Comparison of ENCODE assay signal across 19 cellular contexts in genomic region chr12:109893250-109893995, GRCh38. TPM values are rescaled to one million over a fixed set of nuclear protein-coding genes. Genes with fewer than 3 reads are reported as not detected.
DNase-seq lines count a peak whose midpoint lies in the region; ATAC-seq lines count a peak whose summit lies in the region.
"Had no signal": no experiment of that assay in that cellular context is flagged by ENCODE, and none has a peak within 500 bp of the region (broad histone marks: within the 10 kb centered on the region; RNA-seq: fewer than 3 reads in every experiment).

No MANE protein-coding gene starts in this region.

- peak overlapping the region in 6 of 7 donors; percentile 13 to 70 (median 46) for H3K4me3 Mint-ChIP-seq in CD8-positive, alpha-beta memory T cell
- peak overlapping the region in 6 of 8 donors; percentile 51 to 82 (median 67) for H3K4me3 Mint-ChIP-seq in naive B cell

- H3K4me3 ChIP-seq in CD8-positive, alpha-beta memory T cell (ENCODE audit: low read length), result no peak overlapping the region
- H3K4me3 ChIP-seq: adrenal gland, smooth muscle cell, stomach had no signal

- no peaks in the 10 kb centered on the region for H3K36me3 Mint-ChIP-seq in CD8-positive, alpha-beta memory T cell
- H3K36me3 Mint-ChIP-seq in naive B cell, result no peaks in the 10 kb centered on the region

- ATAC-seq in GM21447 (IDR thresholded peaks at IDR 0.05; ENCODE audit: unreplicated experiment), result peak; percentile 2
- peak in 1 of 2 donors; percentile 2 for ATAC-seq in naive B cell (ENCODE audit: low read depth in 2 of 2)
- no peak for ATAC-seq in HG03280 (IDR thresholded peaks at IDR 0.05; ENCODE audit: unreplicated experiment)
- ATAC-seq: left ventricle myocardium superior, Right ventricle myocardium inferior had no signal

- no peak for DNase-seq in CD8-positive, alpha-beta memory T cell
- peak; percentile 52 for DNase-seq in RPMI8226
- no peak for DNase-seq in naive B cell
- no peak for DNase-seq in activated naive CD4-positive, alpha-beta T cell (lab: John Stamatoyannopoulos, UW)
- DNase-seq in retina, result no peak
- DNase-seq: activated CD4-positive, alpha-beta T cell treated with anti-CD3 and anti-CD28 coated beads for 1 hour; adrenal gland; Calu3; cortex of kidney; EL; Kasumi-1; left ventricle myocardium superior; NCI-H526 treated with DMSO at 0.1 percent for 48 hours; stimulated activated CD4-positive, alpha-beta T cell treated with anti-CD3 and anti-CD28 coated beads, Interleukin-2, amount 100 ng/mL, for 48 hours; stomach had no signal

- no peak overlapping the region for H3K27ac ChIP-seq in CD8-positive, alpha-beta memory T cell (ENCODE audit: low read depth, low read length)
- H3K27ac ChIP-seq: adrenal gland, stomach had no signal

- H3K4me1 Mint-ChIP-seq in CD8-positive, alpha-beta memory T cell, result peaks cover 31 to 40% (median 36%) of the 10 kb centered on the region in 3 donors
- H3K4me1 Mint-ChIP-seq in naive B cell, result peaks cover 30 to 45% (median 40%) of the 10 kb centered on the region in 3 donors

- peaks cover 31% of the 10 kb centered on the region for H3K4me1 ChIP-seq in CD8-positive, alpha-beta memory T cell (ENCODE audit: insufficient read depth, low read length)

- no peaks in the 10 kb centered on the region for H3K36me3 ChIP-seq in CD8-positive, alpha-beta memory T cell (ENCODE audit: insufficient read depth, low read length)
- H3K36me3 ChIP-seq: adrenal gland, stomach had no signal

- CTCF ChIA-PET in CD8-positive, alpha-beta memory T cell (lab: Charles Lee), result interaction anchor here (1.4 to 2.3 kb wide), 3 partner anchors 12 to 88 kb away, joined by 4 to 8 read pairs (median 5); partner anchors contain the start of gene GLTP

- POLR2A ChIA-PET in CD8-positive, alpha-beta memory T cell (lab: Charles Lee), result no interaction called here

- H3K9me3 Mint-ChIP-seq in CD8-positive, alpha-beta memory T cell, result no peaks in the 10 kb centered on the region
- no peaks in the 10 kb centered on the region for H3K9me3 Mint-ChIP-seq in naive B cell

- no peaks in the 10 kb centered on the region for H3K9me3 ChIP-seq in CD8-positive, alpha-beta memory T cell (ENCODE audit: low read length)
- H3K9me3 ChIP-seq: adrenal gland, stomach had no signal

- peak overlapping the region in 7 of 8 donors; percentile 36 to 94 (median 68) for H3K27ac Mint-ChIP-seq in CD8-positive, alpha-beta memory T cell
- peak overlapping the region; percentile 32 to 89 (median 62) for H3K27ac Mint-ChIP-seq in naive B cell

- H3K27me3 ChIP-seq in CD8-positive, alpha-beta memory T cell (ENCODE audit: insufficient read depth, low read length, poor library complexity, severe bottlenecking), result no peaks in the 10 kb centered on the region
- H3K27me3 ChIP-seq: adrenal gland, stomach had no signal

- H3K27me3 Mint-ChIP-seq in CD8-positive, alpha-beta memory T cell, result no peaks in the 10 kb centered on the region
- no peaks in the 10 kb centered on the region for H3K27me3 Mint-ChIP-seq in naive B cell

RNA-seq across cellular contexts. Expression of gene TCHP, which starts 6.7 kb away (rescaled TPM):
- 10 to 100 TPM; 27.7 to 28.3 TPM for total RNA-seq in CD8-positive, alpha-beta memory T cell
- 18.6 TPM for polyA plus RNA-seq in CD8-positive, alpha-beta memory T cell
- polyA plus RNA-seq in naive B cell (ENCODE audit: low read depth in 6 of 6), result 10 to 100 TPM in 1 of 6 donors, 1 to 10 TPM in 5; 5.6 to 10.3 (median 6.4) TPM

RNA-seq across cellular contexts. Expression of gene GLTP, which starts 13.1 kb away (rescaled TPM):
- 10 to 100 TPM; 39.3 to 42.7 TPM for total RNA-seq in CD8-positive, alpha-beta memory T cell
- polyA plus RNA-seq in CD8-positive, alpha-beta memory T cell, result 67.4 TPM
- polyA plus RNA-seq in naive B cell (ENCODE audit: low read depth in 6 of 6), result 10 to 100 TPM; 29.8 to 50.0 (median 40.6) TPM
